ENCODE assay signal across 25 cellular contexts in genomic region chr20:24002896-24003295, GRCh38. TPM values are rescaled to one million over a fixed set of nuclear protein-coding genes. Genes with fewer than 3 reads are reported as not detected.
"Had no signal": no experiment of that assay in that cellular context is flagged by ENCODE, and none has a peak within 500 bp of the region (broad histone marks: within the 10 kb centered on the region; RNA-seq: fewer than 3 reads in every experiment).

No MANE protein-coding gene starts in this region.

- H3K4me1 Mint-ChIP-seq: stimulated activated naive B cell treated with anti-CD40 and anti-IgM and Interleukin-4, amounts not matched to agents 10 μg/mL and 1 μg/mL and 100 μg/mL, for 72 hours had no signal

- DNase-seq: cortex of kidney; dorsolateral prefrontal cortex; effector CD8-positive, alpha-beta T cell; foreskin melanocyte; head of caudate nucleus; kidney; left cardiac atrium; left ventricle myocardium inferior; mesenchymal stem cell; naive thymus-derived CD4-positive, alpha-beta T cell; nephron progenitor cell; right cardiac atrium; stimulated activated CD4-positive, alpha-beta T cell treated with anti-CD3 and anti-CD28 coated beads, Interleukin-15, amount 100 ng/mL, for 24 hours; stimulated activated CD4-positive, alpha-beta T cell treated with anti-CD3 and anti-CD28 coated beads, Interleukin-2, amount 100 ng/mL, for 24 hours; stimulated activated CD4-positive, alpha-beta T cell treated with anti-CD3 and anti-CD28 coated beads, Interleukin-4, amount 100 ng/mL, for 4 hours; stimulated activated naive B cell treated with anti-CD40 and anti-IgM and Interleukin-4, amounts not matched to agents 10 μg/mL and 1 μg/mL and 100 μg/mL, for 72 hours; thyroid gland; upper lobe of left lung had no signal

- H3K9me3 Mint-ChIP-seq: naive thymus-derived CD4-positive, alpha-beta T cell; nephron progenitor cell had no signal

- H3K79me2 ChIP-seq: hepatocyte had no signal

- H3K27ac Mint-ChIP-seq: nephron progenitor cell; stimulated activated naive B cell treated with anti-CD40 and anti-IgM and Interleukin-4, amounts not matched to agents 10 μg/mL and 1 μg/mL and 100 μg/mL, for 72 hours had no signal

- H3K4me2 ChIP-seq: hepatocyte had no signal

- H3K4me3 ChIP-seq: dorsolateral prefrontal cortex, hepatocyte, left ventricle myocardium inferior, lung, suprapubic skin, thyroid gland, upper lobe of left lung, vagina had no signal

- H3K27me3 ChIP-seq: hepatocyte, thyroid gland, upper lobe of left lung, vagina had no signal

- H3K36me3 ChIP-seq: left ventricle myocardium inferior, suprapubic skin, thyroid gland, upper lobe of left lung, vagina had no signal

- H2AFZ ChIP-seq: hepatocyte had no signal

- H3K27ac ChIP-seq: dorsolateral prefrontal cortex, hepatocyte, left ventricle myocardium inferior, suprapubic skin, thyroid gland, upper lobe of left lung, vagina had no signal

- H3K4me1 ChIP-seq: suprapubic skin, thyroid gland, upper lobe of left lung, vagina had no signal

- H3K36me3 Mint-ChIP-seq: naive thymus-derived CD4-positive, alpha-beta T cell; stimulated activated naive B cell treated with anti-CD40 and anti-IgM and Interleukin-4, amounts not matched to agents 10 μg/mL and 1 μg/mL and 100 μg/mL, for 72 hours had no signal

- ATAC-seq: left cardiac atrium; naive thymus-derived CD4-positive, alpha-beta T cell; right cardiac atrium; stimulated activated naive B cell treated with anti-CD40 and anti-IgM and Interleukin-4, amounts not matched to agents 10 μg/mL and 1 μg/mL and 100 μg/mL, for 72 hours had no signal

- H3K4me3 Mint-ChIP-seq: naive thymus-derived CD4-positive, alpha-beta T cell; nephron progenitor cell; stimulated activated naive B cell treated with anti-CD40 and anti-IgM and Interleukin-4, amounts not matched to agents 10 μg/mL and 1 μg/mL and 100 μg/mL, for 72 hours had no signal

- FAIRE-seq: kidney had no signal

- H3K9me3 ChIP-seq: left ventricle myocardium inferior, suprapubic skin, thyroid gland, upper lobe of left lung, vagina had no signal

RNA-seq across cellular contexts. Expression of gene GGTLC1, which starts 14.3 kb away (rescaled TPM):
- total RNA-seq: dorsolateral prefrontal cortex; hepatocyte; kidney; left cardiac atrium; left ventricle myocardium inferior; naive thymus-derived CD4-positive, alpha-beta T cell; osteocyte; posterior vena cava; right cardiac atrium; suprapubic skin; vagina had no signal
- polyA plus RNA-seq: esophagus; hepatocyte; naive thymus-derived CD4-positive, alpha-beta T cell; right cardiac atrium had no signal
